ENCODE assay signal across 24 cellular contexts in the genomic region with DNA sequence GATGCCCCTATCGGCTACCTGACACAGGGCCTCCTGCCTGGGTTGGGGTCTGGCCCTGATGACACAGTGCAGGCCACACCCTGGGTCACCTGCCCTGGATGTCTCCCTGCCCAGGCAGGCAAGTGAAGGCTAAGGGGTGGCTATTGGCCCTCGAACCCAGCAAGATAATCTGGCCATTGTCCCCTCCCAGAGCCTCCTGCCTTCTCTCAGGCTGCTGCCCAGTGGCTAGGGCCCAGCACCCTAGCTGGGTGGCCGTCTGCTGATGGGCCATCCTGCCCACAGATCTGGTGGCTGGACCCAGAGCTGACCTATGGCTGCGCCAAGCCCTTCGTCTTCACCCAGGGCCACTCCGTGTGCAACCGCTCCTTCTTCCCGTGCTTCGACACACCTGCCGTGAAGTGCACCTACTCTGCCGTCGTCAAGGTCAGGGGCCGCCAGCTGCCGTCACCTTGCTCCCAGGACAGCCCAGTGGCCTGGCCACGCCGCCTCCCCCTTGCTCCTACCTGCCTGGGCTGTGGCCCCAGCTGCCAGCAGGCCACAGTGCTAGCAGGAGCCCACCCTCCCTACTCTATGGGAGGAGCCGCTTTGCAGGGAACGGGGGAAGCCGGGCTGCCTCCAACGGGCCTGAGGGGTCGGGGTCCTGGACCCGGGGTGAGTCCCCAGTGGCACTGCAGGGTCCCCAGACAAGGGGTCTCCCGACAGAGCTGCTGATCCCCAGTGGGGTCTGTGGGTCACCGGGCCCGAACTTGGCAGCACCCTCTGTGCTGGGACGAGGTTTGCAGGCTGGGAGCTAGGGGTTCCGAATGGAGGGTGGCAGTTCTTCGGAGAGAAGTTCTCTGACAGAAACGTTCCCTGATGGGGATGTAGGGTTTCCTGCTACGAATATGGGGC. TPM values are rescaled to one million over a fixed set of nuclear protein-coding genes. Genes with fewer than 3 reads are reported as not detected.
A peak's percentile ranks its signal among the peaks of the same experiment; 100 is the strongest.
DNase-seq lines count a peak whose midpoint lies in the region; ATAC-seq and TF ChIP-seq lines count a peak whose summit lies in the region.
"Had no signal": no experiment of that assay in that cellular context is flagged by ENCODE, and none has a peak within 500 bp of the region (broad histone marks: within the 10 kb centered on the region; RNA-seq: fewer than 3 reads in every experiment).

No MANE protein-coding gene starts in this region.

- H3K27ac Mint-ChIP-seq in stimulated activated memory B cell treated with anti-CD40 and anti-IgM and Interleukin-4, amounts not matched to agents 10 μg/mL and 1 μg/mL and 100 μg/mL, for 72 hours = no peak overlapping the region
- H3K27ac Mint-ChIP-seq: activated T-helper 2 cell treated with anti-CD3 and anti-CD28 coated beads, Interferon-gamma antibody, Interleukin-2, Interleukin-4, amounts not matched to agents 10 μg/mL and 5 μg/mL and 100 μg/mL, durations not matched to agents 14 hours and 24 hours and 36 hours; memory B cell had no signal

- H3K36me3 ChIP-seq in trophoblast cell (ENCODE audit: control insufficient read depth in 1 of 2, insufficient read depth in 2 of 2, low read length in 2 of 2) = peaks cover 31 to 37% of the 10 kb centered on the region in 2 experiments

- no peak overlapping the region for H2AK5ac ChIP-seq in trophoblast cell (ENCODE audit: low read length)

- CTCF ChIA-PET in RWPE1 (lab: Yijun Ruan, JAX) = interaction anchor here (0.7 to 2.1 kb wide), 2 partner anchors 7 to 1369 kb away, joined by 3 to 5 read pairs; no protein-coding TSS in a partner anchor

- DNase-seq in activated CD4-positive, CD25-positive, alpha-beta regulatory T cell treated with anti-CD3 and anti-CD28 coated beads, Interleukin-2, amount 50 U/mL, for 72 hours = peak; percentile 28
- DNase-seq in RWPE1 (ENCODE audit: low spot score) (no peak), left ventricle myocardium superior (peak; percentile 31), trophoblast cell (no peak), NCI-H526 treated with DMSO at 0.1 percent for 48 hours (lab: John Stamatoyannopoulos, UW) (no peak), NCI-H146 (lab: John Stamatoyannopoulos, UW) (no peak)
- DNase-seq: activated CD4-positive, alpha-beta T cell treated with anti-CD3 and anti-CD28 coated beads for 1 hour; brain microvascular endothelial cell; DMS79; esophagus squamous epithelium; MG63; NCI-H1417 treated with DMSO at 0.1 percent for 48 hours; NCI-H524 treated with DMSO at 0.1 percent for 48 hours; RPMI8226; stimulated activated CD4-positive, alpha-beta T cell treated with anti-CD3 and anti-CD28 coated beads, Interleukin-1b, Interleukin-23, amount 100 ng/mL, for 48 hours; stimulated activated naive CD8-positive, alpha-beta T cell treated with anti-CD3 and anti-CD28 coated beads, Interleukin-15, Interleukin-2, amounts not matched to agents 100 U/mL and 50 U/mL, for 24 hours had no signal

- no peak overlapping the region for H3K4me3 ChIP-seq in trophoblast cell (ENCODE audit: low read depth, low read length)
- H3K4me3 ChIP-seq: esophagus squamous epithelium, gastrocnemius medialis, MG63 had no signal

- no peak overlapping the region for H2BK120ac ChIP-seq in trophoblast cell (ENCODE audit: insufficient read depth, low read length, poor library complexity)

- no peak for ATAC-seq in activated CD4-positive, CD25-positive, alpha-beta regulatory T cell treated with anti-CD3 and anti-CD28 coated beads, Interleukin-2, amount 50 U/mL, for 24 hours
- no peak for ATAC-seq in left ventricle myocardium superior
- no peak for ATAC-seq in stimulated activated memory B cell treated with anti-CD40 and anti-IgM and Interleukin-4, amounts not matched to agents 10 μg/mL and 1 μg/mL and 100 μg/mL, for 72 hours
- ATAC-seq: gastrocnemius medialis; naive thymus-derived CD4-positive, alpha-beta T cell; stimulated activated naive CD8-positive, alpha-beta T cell treated with anti-CD3 and anti-CD28 coated beads, Interleukin-15, Interleukin-2, amounts not matched to agents 100 U/mL and 50 U/mL, for 24 hours had no signal

- H3K4me1 Mint-ChIP-seq in stimulated activated memory B cell treated with anti-CD40 and anti-IgM and Interleukin-4, amounts not matched to agents 10 μg/mL and 1 μg/mL and 100 μg/mL, for 72 hours = peaks cover 34% of the 10 kb centered on the region

- H3K23ac ChIP-seq in trophoblast cell (ENCODE audit: low read length) = no peak overlapping the region

- H3K4me2 ChIP-seq in trophoblast cell (ENCODE audit: low read length) = no peak overlapping the region

- no peak overlapping the region for H3K14ac ChIP-seq in trophoblast cell (ENCODE audit: low read length)

- H3K4me1 ChIP-seq in trophoblast cell (ENCODE audit: control insufficient read depth in 1 of 2, insufficient read depth in 2 of 2, low read length in 2 of 2) = peaks cover 11 to 21% of the 10 kb centered on the region in 2 experiments

- no peak overlapping the region for H2BK5ac ChIP-seq in trophoblast cell (ENCODE audit: low read depth, low read length, poor library complexity)

- intact Hi-C loops in left ventricle myocardium superior (cut with micrococcal nuclease) = no loop called here

- H3K79me1 ChIP-seq in trophoblast cell (ENCODE audit: low read length) = peaks cover 7% of the 10 kb centered on the region

- peaks cover 2% of the 10 kb centered on the region for H3K9me3 ChIP-seq in trophoblast cell (ENCODE audit: insufficient read depth, low read depth, low read length)
- H3K9me3 ChIP-seq: esophagus squamous epithelium, gastrocnemius medialis, MG63 had no signal

- no peak overlapping the region for H3K4me3 Mint-ChIP-seq in stimulated activated memory B cell treated with anti-CD40 and anti-IgM and Interleukin-4, amounts not matched to agents 10 μg/mL and 1 μg/mL and 100 μg/mL, for 72 hours

- H2AFZ ChIP-seq in trophoblast cell (ENCODE audit: insufficient read depth, low read length, poor library complexity) = no peak overlapping the region
- H2AFZ ChIP-seq: parathyroid adenoma had no signal

- no peak overlapping the region for H3K9ac ChIP-seq in trophoblast cell (ENCODE audit: low read length)
- H3K9ac ChIP-seq: parathyroid adenoma had no signal

- H4K12ac ChIP-seq in trophoblast cell (ENCODE audit: low read depth, low read length) = peak overlapping the region; percentile 12

- H3K27ac ChIP-seq in RWPE1 (0 out of 2 replicates have a peak overlapping the region, but pooled peaks have one; percentile 98), trophoblast cell (ENCODE audit: low read depth, low read length) (no peak overlapping the region)
- H3K27ac ChIP-seq: 22Rv1, brain microvascular endothelial cell, esophagus squamous epithelium, gastrocnemius medialis, parathyroid adenoma had no signal

- no peaks in the 10 kb centered on the region for H3K27me3 ChIP-seq in trophoblast cell (ENCODE audit: insufficient read depth, low read length)
- H3K27me3 ChIP-seq: brain microvascular endothelial cell, esophagus squamous epithelium, gastrocnemius medialis, MG63 had no signal

- H4K91ac ChIP-seq in trophoblast cell (ENCODE audit: low read depth, low read length) = no peak overlapping the region

- no peak for TF ChIP-seq CTCF in RWPE1 (conservative IDR thresholded peaks at IDR 0.05; ENCODE audit: low read depth)

- WGBS in trophoblast cell (ENCODE audit: extremely low coverage, insufficient coverage, insufficient read length) = no CpG with 5 or more reads among the region's 30 CpGs

- no peak overlapping the region for H3K18ac ChIP-seq in trophoblast cell (ENCODE audit: low read length)

- no peaks in the 10 kb centered on the region for H3K9me3 Mint-ChIP-seq in stimulated activated memory B cell treated with anti-CD40 and anti-IgM and Interleukin-4, amounts not matched to agents 10 μg/mL and 1 μg/mL and 100 μg/mL, for 72 hours
- H3K9me3 Mint-ChIP-seq: activated T-helper 2 cell treated with anti-CD3 and anti-CD28 coated beads, Interferon-gamma antibody, Interleukin-2, Interleukin-4, amounts not matched to agents 10 μg/mL and 5 μg/mL and 100 μg/mL, durations not matched to agents 14 hours and 24 hours and 36 hours; memory B cell; naive thymus-derived CD4-positive, alpha-beta T cell had no signal

- H2BK12ac ChIP-seq in trophoblast cell (ENCODE audit: low read length) = no peak overlapping the region

- peaks cover 26% of the 10 kb centered on the region for H3K36me3 Mint-ChIP-seq in stimulated activated memory B cell treated with anti-CD40 and anti-IgM and Interleukin-4, amounts not matched to agents 10 μg/mL and 1 μg/mL and 100 μg/mL, for 72 hours

- H3K4ac ChIP-seq in trophoblast cell (ENCODE audit: low read depth, low read length) = no peak overlapping the region

- no peaks in the 10 kb centered on the region for H3K27me3 Mint-ChIP-seq in stimulated activated memory B cell treated with anti-CD40 and anti-IgM and Interleukin-4, amounts not matched to agents 10 μg/mL and 1 μg/mL and 100 μg/mL, for 72 hours
- H3K27me3 Mint-ChIP-seq: memory B cell; naive thymus-derived CD4-positive, alpha-beta T cell had no signal

- no peaks in the 10 kb centered on the region for H3K79me2 ChIP-seq in trophoblast cell (ENCODE audit: control insufficient read depth, insufficient read depth, low read length, poor library complexity)
- H3K79me2 ChIP-seq: parathyroid adenoma had no signal

- POLR2A ChIA-PET in RWPE1 (lab: Yijun Ruan, JAX; ENCODE audit: low non-redundant PET) = interaction anchor here (0.7 kb wide), 1 partner anchor 9 kb away, joined by 3 read pairs; no protein-coding TSS in a partner anchor

- no peak overlapping the region for H4K8ac ChIP-seq in trophoblast cell (ENCODE audit: low read depth, low read length)

RNA-seq across cellular contexts. Expression of gene RNPEPL1, which starts 4.1 kb away (rescaled TPM):
- total RNA-seq in left ventricle myocardium superior = 105 TPM
- 43.3 and 44.3 TPM in 2 replicates for polyA plus RNA-seq in trophoblast cell (2013)

RNA-seq across cellular contexts. Expression of gene DUSP28, which starts 12.2 kb away (rescaled TPM):
- 13.2 TPM for total RNA-seq in left ventricle myocardium superior
- 3.2 and 3.3 TPM in 2 replicates for polyA plus RNA-seq in trophoblast cell (2013)

RNA-seq across cellular contexts. Expression of gene CAPN10, which starts 14.1 kb away (rescaled TPM):
- 51.2 TPM for total RNA-seq in left ventricle myocardium superior
- polyA plus RNA-seq in trophoblast cell (2013) = 13.6 and 13.9 TPM in 2 replicates

RNA-seq across cellular contexts. Expression of gene ANKMY1, which starts 14.6 kb away (rescaled TPM):
- total RNA-seq in left ventricle myocardium superior = 5.1 TPM
- polyA plus RNA-seq in trophoblast cell (2013) = 4.7 and 5.0 TPM in 2 replicates

RNA-seq across cellular contexts. Expression of gene GPR35, which starts 52.9 kb away (rescaled TPM):
- 2.1 TPM for total RNA-seq in left ventricle myocardium superior
- polyA plus RNA-seq in trophoblast cell (2013) = 0.68 and 0.96 TPM in 2 replicates

Comparison
In these comparisons a context has a peak if more than half of its experiments do, and no peak if none do; other contexts are left out.
1. DNase-seq: peak in activated CD4-positive, CD25-positive, alpha-beta regulatory T cell treated with anti-CD3 and anti-CD28 coated beads, Interleukin-2, amount 50 U/mL, for 72 hours (single experiment) and left ventricle myocardium superior (single experiment); none in RWPE1 (single experiment), trophoblast cell (0 of 2), NCI-H526 treated with DMSO at 0.1 percent for 48 hours (single experiment) and NCI-H146 (single experiment).